In the genomic region with DNA sequence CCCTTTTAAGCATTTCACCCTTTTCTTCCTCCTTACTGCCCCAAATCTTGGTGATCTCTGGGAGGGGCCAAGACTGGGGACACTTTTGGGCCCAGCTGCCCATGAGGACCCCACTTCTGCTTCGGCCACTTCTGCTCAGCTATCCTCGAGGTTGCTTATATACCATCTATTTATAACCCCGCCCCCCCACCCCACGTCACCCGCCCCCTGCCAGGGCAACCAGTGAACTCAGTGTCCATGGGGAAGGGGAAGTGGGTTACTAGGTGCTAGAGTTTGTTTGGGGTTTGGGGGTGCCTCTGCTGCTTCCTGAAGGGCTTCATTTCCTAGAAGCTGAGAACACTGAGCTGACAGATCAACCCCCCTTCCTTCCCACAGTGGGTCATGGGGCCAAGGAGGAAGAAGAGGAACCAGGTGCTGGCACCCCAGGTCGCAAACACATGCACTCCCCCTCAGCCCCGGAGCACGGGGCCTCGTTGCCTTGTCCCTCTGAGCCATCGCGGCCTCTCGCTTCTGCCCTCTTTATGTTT, we compare ENCODE assay signal across 8 cellular contexts. TPM values are rescaled to one million over a fixed set of nuclear protein-coding genes. Genes with fewer than 3 reads are reported as not detected.
A peak's percentile ranks its signal among the peaks of the same experiment; 100 is the strongest.
DNase-seq lines count a peak whose midpoint lies in the region; ATAC-seq, FAIRE-seq and TF ChIP-seq lines count a peak whose summit lies in the region.

No MANE protein-coding gene starts in this region.

- H3K9ac ChIP-seq in liver (ENCODE audit: low read depth in 1 of 2, low read length in 2 of 2) (no peak overlapping the region), HepG2 (ENCODE audit: insufficient read depth, low read depth, low read length) (no peak overlapping the region), stomach smooth muscle (ENCODE audit: low read length in 2 of 2) (no peak overlapping the region)

- peak overlapping the region; percentile 93 for H3K27ac Mint-ChIP-seq in activated T-cell treated with anti-CD3 and anti-CD28 coated beads, Interleukin-2, amount 50 U/mL, for 72 hours

- H3K4me3 Mint-ChIP-seq in activated T-cell treated with anti-CD3 and anti-CD28 coated beads, Interleukin-2, amount 50 U/mL, for 72 hours, result peak overlapping the region; percentile 79 to 85

- H3K27ac ChIP-seq in liver (ENCODE audit: low read depth in 1 of 2, low read length in 2 of 2) (peak overlapping the region; percentile 54 to 77), HepG2 (ENCODE audit: extremely low read length, insufficient read depth, low read length) (no peak overlapping the region), right cardiac atrium (ENCODE audit: low read length) (peak overlapping the region; percentile 83), stomach smooth muscle (ENCODE audit: low read length) (peak overlapping the region; percentile 67)

- H3K36me3 ChIP-seq in liver (ENCODE audit: control insufficient read depth in 4 of 4, insufficient read depth in 3 of 4, low read depth in 1 of 4, low read length in 3 of 4) (no peaks in the 10 kb centered on the region), HepG2 (replicated peaks in 1 of 2; ENCODE audit: control insufficient read depth in 1 of 2, insufficient read depth in 2 of 2, low read length in 2 of 2) (no peaks in the 10 kb centered on the region), stomach smooth muscle (ENCODE audit: control insufficient read depth in 2 of 2, insufficient read depth in 2 of 2, low read length in 2 of 2) (no peaks in the 10 kb centered on the region)

- DNase-seq in HepG2 (ENCODE audit: low spot score) (no peak), right cardiac atrium (peak in 2 of 3 donors; percentile 28 to 69), DMS153 treated with DMSO at 0.1 percent for 48 hours (lab: John Stamatoyannopoulos, UW; ENCODE audit: unreplicated experiment) (no peak), DMS114 treated with DMSO at 0.1 percent for 48 hours (lab: John Stamatoyannopoulos, UW; ENCODE audit: unreplicated experiment) (no peak)
- DNase-seq in activated T-cell treated with anti-CD3 and anti-CD28 coated beads, Interleukin-2, amount 50 U/mL, for 72 hours, result peak; percentile 70 to 71

- no peak for TF ChIP-seq EP300 in HepG2 (IDR thresholded peaks at IDR 0.05; ENCODE audit: low read depth in 2 of 2, low read length in 2 of 2)
- no peak for TF ChIP-seq EP300 in HepG2 (CRISPR knock-in tag; IDR thresholded peaks at IDR 0.05; ENCODE audit: borderline replicate concordance)

- no peak overlapping the region for H3K4me3 ChIP-seq in liver (ENCODE audit: low read depth in 1 of 3, low read length in 3 of 3)
- no peak overlapping the region for H3K4me3 ChIP-seq in HepG2 (replicated peaks in 1 of 3; ENCODE audit: insufficient read depth in 1 of 3, low read depth in 2 of 3, low read length in 3 of 3)
- no peak overlapping the region for H3K4me3 ChIP-seq in right cardiac atrium (ENCODE audit: low read length)
- H3K4me3 ChIP-seq in stomach smooth muscle (ENCODE audit: low read length in 2 of 2), result peak overlapping the region in 1 of 2 donors; percentile 62

- peaks cover 81% of the 10 kb centered on the region for H3K4me1 Mint-ChIP-seq in activated T-cell treated with anti-CD3 and anti-CD28 coated beads, Interleukin-2, amount 50 U/mL, for 72 hours (ENCODE audit: low read depth)

- H3K27me3 ChIP-seq in liver (ENCODE audit: control insufficient read depth in 4 of 4, insufficient read depth in 4 of 4, low read length in 3 of 4), result no peaks in the 10 kb centered on the region
- peaks cover 2 to 11% of the 10 kb centered on the region in 2 experiments; a peak in 3 of 5 replicates for H3K27me3 ChIP-seq in HepG2 (ENCODE audit: control insufficient read depth in 1 of 2, insufficient read depth in 2 of 2, low read length in 2 of 2)
- H3K27me3 ChIP-seq in right cardiac atrium (ENCODE audit: control insufficient read depth, insufficient read depth), result no peaks in the 10 kb centered on the region
- H3K27me3 ChIP-seq in stomach smooth muscle (ENCODE audit: control insufficient read depth in 1 of 2, insufficient read depth in 2 of 2, low read length in 2 of 2), result no peaks in the 10 kb centered on the region

- BruUV-seq in HepG2 (replicated peaks; lab: Mats Ljungman, UMichigan), result no TSS peak

- H2AFZ ChIP-seq in HepG2 (ENCODE audit: low read length), result no peak overlapping the region

- ATAC-seq in HepG2, result no peak
- ATAC-seq in activated T-cell treated with anti-CD3 and anti-CD28 coated beads, Interleukin-2, amount 50 U/mL, for 72 hours (replicated peaks in 1 of 2), result peak; percentile 70 to 80
- ATAC-seq in right cardiac atrium, result peak; percentile 54 to 55
- ATAC-seq in HG02759 (IDR thresholded peaks at IDR 0.05; ENCODE audit: unreplicated experiment), result no peak

- H3K79me2 ChIP-seq in HepG2 (ENCODE audit: insufficient read depth, low read length), result no peaks in the 10 kb centered on the region

- POLR2A ChIA-PET in HepG2 (lab: Yijun Ruan, JAX), result no interaction called here

- H3K36me3 Mint-ChIP-seq in activated T-cell treated with anti-CD3 and anti-CD28 coated beads, Interleukin-2, amount 50 U/mL, for 72 hours (ENCODE audit: insufficient read depth in 2 of 2), result no peaks in the 10 kb centered on the region

- H3K9me3 ChIP-seq in liver (ENCODE audit: control insufficient read depth in 4 of 4, low read length in 3 of 4), result no peaks in the 10 kb centered on the region
- no peaks in the 10 kb centered on the region for H3K9me3 ChIP-seq in HepG2 (ENCODE audit: low read length)
- H3K9me3 ChIP-seq in right cardiac atrium (ENCODE audit: control insufficient read depth, low read length), result no peaks in the 10 kb centered on the region
- H3K9me3 ChIP-seq in stomach smooth muscle (ENCODE audit: control insufficient read depth in 2 of 2, low read length in 2 of 2), result no peaks in the 10 kb centered on the region

- no peak for TF ChIP-seq POLR2A in HepG2 (IDR thresholded peaks at IDR 0.05; ENCODE audit: insufficient read depth in 1 of 2, low read depth in 2 of 2, low read length in 2 of 2)

- H3K4me2 ChIP-seq in HepG2 (ENCODE audit: low read depth, low read length), result no peak overlapping the region

- WGBS in liver, result 52% methylated on average over 12 of the region's 12 CpGs
- WGBS in HepG2 (ENCODE audit: low lambda C conversion rate), result 25% methylated on average over 7 of the region's 12 CpGs
- 26% methylated on average over 12 of the region's 12 CpGs for WGBS in right cardiac atrium

- intact Hi-C loops in HepG2 (cut with micrococcal nuclease; ENCODE audit: unreplicated experiment), result no loop called here
- intact Hi-C loops in right cardiac atrium (cut with DNase I), result no loop called here

- FAIRE-seq in HepG2 (lab: Jason Lieb, UNC), result no peak

- no peaks in the 10 kb centered on the region for H3K9me3 Mint-ChIP-seq in activated T-cell treated with anti-CD3 and anti-CD28 coated beads, Interleukin-2, amount 50 U/mL, for 72 hours

- in situ Hi-C loops in HepG2 (cut with HindIII; ENCODE audit: extremely low pct_ligation_motif_present, low pct_unique_long_range_greater_than_20kb), result no loop called here

- TF ChIP-seq CTCF in liver (IDR thresholded peaks at IDR 0.05; ENCODE audit: low read depth, low read length, missing input control) (no peak), HepG2 (CRISPR knock-in tag; IDR thresholded peaks at IDR 0.05) (no peak)

- TF ChIP-seq RAD21 in liver (IDR thresholded peaks at IDR 0.05) (no peak), HepG2 (CRISPR knock-in tag; IDR thresholded peaks at IDR 0.05) (no peak)

- H4K20me1 ChIP-seq in HepG2 (ENCODE audit: insufficient read depth, low read length), result no peaks in the 10 kb centered on the region

- no peaks in the 10 kb centered on the region for H3K27me3 Mint-ChIP-seq in activated T-cell treated with anti-CD3 and anti-CD28 coated beads, Interleukin-2, amount 50 U/mL, for 72 hours (ENCODE audit: low read depth)

- CTCF ChIA-PET in HepG2 (lab: Yijun Ruan, JAX; ENCODE audit: low intra/inter-chr PET ratio, low total read pairs), result no interaction called here

- H3K4me1 ChIP-seq in liver (ENCODE audit: control insufficient read depth in 4 of 4, insufficient read depth in 4 of 4, low read length in 3 of 4) (peaks cover 0 to 2% (median 0%) of the 10 kb centered on the region in 4 donors), HepG2 (ENCODE audit: insufficient read depth, low read length) (peaks cover 4% of the 10 kb centered on the region; the same call in 1 of the 2 replicates), right cardiac atrium (ENCODE audit: control insufficient read depth, insufficient read depth, low read length) (peaks cover 2% of the 10 kb centered on the region), stomach smooth muscle (ENCODE audit: control insufficient read depth, insufficient read depth, low read length) (peaks cover 34% of the 10 kb centered on the region)

RNA-seq across cellular contexts. Expression of gene ADGRE5, which starts 6.1 kb away (rescaled TPM):
- total RNA-seq in liver, result 10 to 100 TPM; 11.3 to 20.4 TPM
- polyA plus RNA-seq in liver, result 10 to 100 TPM in 1 of 2 donors, 1 to 10 TPM in 1; 7.0 to 17.0 TPM
- total RNA-seq in HepG2 (2016; rRNA removed; fragmentation: Illumina TruSeq; extraction: Trizol), result 1.3 and 2.0 TPM in 2 replicates
- total RNA-seq in HepG2 (2016; cell fraction: cytosol; rRNA removed; fragmentation: Illumina TruSeq; extraction: Trizol; ENCODE audit: low read depth), result 0.40 and 0.44 TPM in 2 replicates
- 0.91 and 2.6 TPM in 2 replicates for total RNA-seq in HepG2 (2016; cell fraction: insoluble cytoplasmic fraction; rRNA removed; fragmentation: Illumina TruSeq; extraction: Trizol)
- total RNA-seq in HepG2 (2016; cell fraction: membrane; rRNA removed; fragmentation: Illumina TruSeq; extraction: Trizol), result 0.79 and 1.5 TPM in 2 replicates
- total RNA-seq in HepG2 (2016; cell fraction: nucleus; rRNA removed; fragmentation: Illumina TruSeq; extraction: Trizol), result 3.3 and 3.7 TPM in 2 replicates
- 1.8 and 2.5 TPM in 2 replicates for polyA plus RNA-seq in HepG2 (2011; rRNA removed)
- polyA plus RNA-seq in HepG2 (2011; cell fraction: cytosol; rRNA removed), result 1.4 and 1.8 TPM in 2 replicates
- 3.9 and 4.1 TPM in 2 replicates for polyA plus RNA-seq in HepG2 (2011; cell fraction: nucleus; rRNA removed)
- polyA plus RNA-seq in HepG2 (2012), result 1.7 and 2.4 TPM in 2 replicates
- 0.36 and 0.60 TPM in 2 replicates for polyA plus RNA-seq in HepG2 (2016; cell fraction: cytosol; fragmentation: Illumina TruSeq; extraction: Trizol; ENCODE audit: low read depth)
- 0.71 and 0.82 TPM in 2 replicates for polyA plus RNA-seq in HepG2 (2016; cell fraction: insoluble cytoplasmic fraction; fragmentation: Illumina TruSeq; extraction: Trizol; ENCODE audit: low read depth)
- 0.50 and 0.76 TPM in 2 replicates for polyA plus RNA-seq in HepG2 (2016; cell fraction: membrane; fragmentation: Illumina TruSeq; extraction: Trizol; ENCODE audit: low read depth)
- 3.5 and 7.3 TPM in 2 replicates for polyA plus RNA-seq in HepG2 (2016; cell fraction: nucleus; fragmentation: Illumina TruSeq; extraction: Trizol; ENCODE audit: insufficient read depth, low read depth)
- 4.6 and 72.7 TPM in 2 replicates for polyA minus RNA-seq in HepG2 (2011; rRNA and poly(A)+ RNA removed; ENCODE audit: low replicate concordance)
- 1.7 and 2.8 TPM in 2 replicates for polyA minus RNA-seq in HepG2 (2011; cell fraction: cytosol; rRNA and poly(A)+ RNA removed)
- polyA minus RNA-seq in HepG2 (2011; cell fraction: nucleus; rRNA and poly(A)+ RNA removed), result 1.6 and 1.8 TPM in 2 replicates
- 100 to 1,000 TPM; 316 to 369 TPM for total RNA-seq in activated T-cell treated with anti-CD3 and anti-CD28 coated beads, Interleukin-2, amount 50 U/mL, for 72 hours
- 10 to 100 TPM; 27.6 to 41.0 (median 35.1) TPM for total RNA-seq in right cardiac atrium
- polyA plus RNA-seq in right cardiac atrium, result 17.7 TPM

RNA-seq across cellular contexts. Expression of gene DDX39A, which starts 44.0 kb away (rescaled TPM):
- total RNA-seq in liver (10 to 100 TPM; 34.6 to 54.7 TPM), HepG2 (2016; rRNA removed; fragmentation: Illumina TruSeq; extraction: Trizol) (90.4 and 98.1 TPM in 2 replicates), right cardiac atrium (10 to 100 TPM; 20.7 to 34.7 (median 30.2) TPM)
- polyA plus RNA-seq in liver (10 to 100 TPM; 24.9 to 36.1 TPM), HepG2 (2011; rRNA removed) (34.6 and 37.1 TPM in 2 replicates), right cardiac atrium (30.3 TPM)
- total RNA-seq in HepG2 (2016; cell fraction: cytosol; rRNA removed; fragmentation: Illumina TruSeq; extraction: Trizol; ENCODE audit: low read depth), result 41.5 and 49.2 TPM in 2 replicates
- total RNA-seq in HepG2 (2016; cell fraction: insoluble cytoplasmic fraction; rRNA removed; fragmentation: Illumina TruSeq; extraction: Trizol), result 93.0 and 97.0 TPM in 2 replicates
- total RNA-seq in HepG2 (2016; cell fraction: membrane; rRNA removed; fragmentation: Illumina TruSeq; extraction: Trizol), result 38.7 and 40.2 TPM in 2 replicates
- total RNA-seq in HepG2 (2016; cell fraction: nucleus; rRNA removed; fragmentation: Illumina TruSeq; extraction: Trizol), result 72.8 and 77.3 TPM in 2 replicates
- polyA plus RNA-seq in HepG2 (2011; cell fraction: cytosol; rRNA removed), result 16.5 and 25.4 TPM in 2 replicates
- 252 and 355 TPM in 2 replicates for polyA plus RNA-seq in HepG2 (2011; cell fraction: nucleus; rRNA removed)
- polyA plus RNA-seq in HepG2 (2012), result 27.4 and 34.2 TPM in 2 replicates
- polyA plus RNA-seq in HepG2 (2016; cell fraction: cytosol; fragmentation: Illumina TruSeq; extraction: Trizol; ENCODE audit: low read depth), result 31.0 and 31.5 TPM in 2 replicates
- polyA plus RNA-seq in HepG2 (2016; cell fraction: insoluble cytoplasmic fraction; fragmentation: Illumina TruSeq; extraction: Trizol; ENCODE audit: low read depth), result 92.8 and 92.9 TPM in 2 replicates
- polyA plus RNA-seq in HepG2 (2016; cell fraction: membrane; fragmentation: Illumina TruSeq; extraction: Trizol; ENCODE audit: low read depth), result 27.7 and 29.4 TPM in 2 replicates
- 163 and 168 TPM in 2 replicates for polyA plus RNA-seq in HepG2 (2016; cell fraction: nucleus; fragmentation: Illumina TruSeq; extraction: Trizol; ENCODE audit: insufficient read depth, low read depth)
- 45.0 and 198 TPM in 2 replicates for polyA minus RNA-seq in HepG2 (2011; rRNA and poly(A)+ RNA removed; ENCODE audit: low replicate concordance)
- polyA minus RNA-seq in HepG2 (2011; cell fraction: cytosol; rRNA and poly(A)+ RNA removed), result 8.9 and 15.4 TPM in 2 replicates
- 33.9 and 40.9 TPM in 2 replicates for polyA minus RNA-seq in HepG2 (2011; cell fraction: nucleus; rRNA and poly(A)+ RNA removed)
- total RNA-seq in activated T-cell treated with anti-CD3 and anti-CD28 coated beads, Interleukin-2, amount 50 U/mL, for 72 hours, result 100 to 1,000 TPM; 225 to 236 TPM

RNA-seq across cellular contexts. Expression of gene PKN1, which starts 58.0 kb away (rescaled TPM):
- total RNA-seq in liver, result 10 to 100 TPM; 24.8 to 41.6 TPM
- 10 to 100 TPM; 13.7 to 19.8 TPM for polyA plus RNA-seq in liver
- total RNA-seq in HepG2 (2016; rRNA removed; fragmentation: Illumina TruSeq; extraction: Trizol), result 46.5 and 54.5 TPM in 2 replicates
- 74.4 and 78.2 TPM in 2 replicates for total RNA-seq in HepG2 (2016; cell fraction: cytosol; rRNA removed; fragmentation: Illumina TruSeq; extraction: Trizol; ENCODE audit: low read depth)
- 36.1 and 53.0 TPM in 2 replicates for total RNA-seq in HepG2 (2016; cell fraction: insoluble cytoplasmic fraction; rRNA removed; fragmentation: Illumina TruSeq; extraction: Trizol)
- 120 and 131 TPM in 2 replicates for total RNA-seq in HepG2 (2016; cell fraction: membrane; rRNA removed; fragmentation: Illumina TruSeq; extraction: Trizol)
- 29.1 and 29.6 TPM in 2 replicates for total RNA-seq in HepG2 (2016; cell fraction: nucleus; rRNA removed; fragmentation: Illumina TruSeq; extraction: Trizol)
- 45.7 and 48.2 TPM in 2 replicates for polyA plus RNA-seq in HepG2 (2011; rRNA removed)
- 48.8 and 73.1 TPM in 2 replicates for polyA plus RNA-seq in HepG2 (2011; cell fraction: cytosol; rRNA removed)
- 78.9 and 92.6 TPM in 2 replicates for polyA plus RNA-seq in HepG2 (2011; cell fraction: nucleus; rRNA removed)
- polyA plus RNA-seq in HepG2 (2012), result 40.5 and 49.8 TPM in 2 replicates
- 89.7 and 95.6 TPM in 2 replicates for polyA plus RNA-seq in HepG2 (2016; cell fraction: cytosol; fragmentation: Illumina TruSeq; extraction: Trizol; ENCODE audit: low read depth)
- 45.9 and 57.2 TPM in 2 replicates for polyA plus RNA-seq in HepG2 (2016; cell fraction: insoluble cytoplasmic fraction; fragmentation: Illumina TruSeq; extraction: Trizol; ENCODE audit: low read depth)
- polyA plus RNA-seq in HepG2 (2016; cell fraction: membrane; fragmentation: Illumina TruSeq; extraction: Trizol; ENCODE audit: low read depth), result 121 and 146 TPM in 2 replicates
- polyA plus RNA-seq in HepG2 (2016; cell fraction: nucleus; fragmentation: Illumina TruSeq; extraction: Trizol; ENCODE audit: insufficient read depth, low read depth), result 61.0 and 63.7 TPM in 2 replicates
- polyA minus RNA-seq in HepG2 (2011; rRNA and poly(A)+ RNA removed; ENCODE audit: low replicate concordance), result 114 and 142 TPM in 2 replicates
- polyA minus RNA-seq in HepG2 (2011; cell fraction: cytosol; rRNA and poly(A)+ RNA removed), result 48.8 and 53.1 TPM in 2 replicates
- polyA minus RNA-seq in HepG2 (2011; cell fraction: nucleus; rRNA and poly(A)+ RNA removed), result 13.8 and 17.4 TPM in 2 replicates
- 100 to 1,000 TPM; 239 to 278 TPM for total RNA-seq in activated T-cell treated with anti-CD3 and anti-CD28 coated beads, Interleukin-2, amount 50 U/mL, for 72 hours
- total RNA-seq in right cardiac atrium, result 100 to 1,000 TPM; 122 to 138 (median 130) TPM
- 79.3 TPM for polyA plus RNA-seq in right cardiac atrium

Comparison
In these comparisons a context has a peak if more than half of its experiments do, and no peak if none do; other contexts are left out.
1. ATAC-seq: peak in activated T-cell treated with anti-CD3 and anti-CD28 coated beads, Interleukin-2, amount 50 U/mL, for 72 hours (2 of 2) and right cardiac atrium (2 of 2); none in HepG2 (single experiment) and HG02759 (single experiment).
2. DNase-seq: peak in activated T-cell treated with anti-CD3 and anti-CD28 coated beads, Interleukin-2, amount 50 U/mL, for 72 hours (2 of 2) and right cardiac atrium (2 of 3); none in HepG2 (single experiment), DMS153 treated with DMSO at 0.1 percent for 48 hours (single experiment) and DMS114 treated with DMSO at 0.1 percent for 48 hours (single experiment).
3. RNA of gene ADGRE5, which starts 6.1 kb away (total RNA-seq): 316 to 369 TPM in activated T-cell treated with anti-CD3 and anti-CD28 coated beads, Interleukin-2, amount 50 U/mL, for 72 hours; 27.6 to 41.0 TPM in right cardiac atrium, 11.3 to 20.4 TPM in liver and 0.40 to 3.7 TPM in HepG2; every median in the first group is over 4 times any median in the second.